In genomic region chr1:9473032-9473792, GRCh38 we compare ENCODE assay signal across 9 cellular contexts.
DNase-seq lines count a peak whose midpoint lies in the region; ATAC-seq and TF ChIP-seq lines count a peak whose summit lies in the region.
"Had no signal": no experiment of that assay in that cellular context is flagged by ENCODE, and none has a peak within 500 bp of the region (broad histone marks: within the 10 kb centered on the region; RNA-seq: fewer than 3 reads in every experiment).

No MANE protein-coding gene starts in this region.

- CTCF ChIA-PET in mammary epithelial cell (lab: Charles Lee; ENCODE audit: low non-redundant PET) = interaction anchor here (0.8 kb wide), 1 partner anchor 29 kb away, joined by 3 read pairs; no protein-coding TSS in a partner anchor

- H3K9ac ChIP-seq in mammary epithelial cell (ENCODE audit: insufficient read depth, low read length) (no peak overlapping the region), mesenchymal stem cell (ENCODE audit: low read length) (peak overlapping the region; percentile 80)

- H3K18ac ChIP-seq in mesenchymal stem cell (ENCODE audit: low read depth in 1 of 2, low read length in 2 of 2) = peak overlapping the region in 1 of 2 experiments; percentile 67

- in situ Hi-C loops in mammary epithelial cell (cut with MboI; ENCODE audit: low sequenced_read_pairs in 2 of 2) = loop anchor here in 1 of 2 donors (10.0 kb wide), 1 partner anchor 188 kb away; no protein-coding TSS in a partner anchor

- H3K79me1 ChIP-seq in mesenchymal stem cell (replicated peaks; ENCODE audit: low read length, poor library complexity, severe bottlenecking) = no peaks in the 10 kb centered on the region

- no peaks in the 10 kb centered on the region for H4K20me1 ChIP-seq in mammary epithelial cell (ENCODE audit: insufficient read depth, low read length)

- dilution Hi-C loops in mammary epithelial cell (cut with HindIII; ENCODE audit: low sequenced_read_pairs) = loop anchor here (25.0 kb wide), 1 partner anchor 186 kb away; the partner anchor contains the start of gene SPSB1

- no TSS peak for BruUV-seq in mammary epithelial cell (replicated peaks; lab: Mats Ljungman, UMichigan)

- H2BK12ac ChIP-seq in mesenchymal stem cell (ENCODE audit: low read length in 2 of 2) = peak overlapping the region in 1 of 2 experiments; percentile 21

- peak overlapping the region; percentile 22 for H3K4me2 ChIP-seq in mammary epithelial cell (ENCODE audit: insufficient read depth, low read depth, low read length)
- peak overlapping the region; percentile 26 for H3K4me2 ChIP-seq in mesenchymal stem cell (ENCODE audit: low read length, poor library complexity, severe bottlenecking)

- no peak overlapping the region for H4K91ac ChIP-seq in mesenchymal stem cell (ENCODE audit: low read length)

- DNase-seq in COLO668 (lab: John Stamatoyannopoulos, UW; ENCODE audit: unreplicated experiment) = peak; percentile 88
- peak; percentile 96 for DNase-seq in MG63
- DNase-seq in mammary epithelial cell = peak; percentile 93
- peak; percentile 93 for DNase-seq in mesenchymal stem cell
- no peak for DNase-seq in UCSD-AML1 (lab: John Stamatoyannopoulos, UW; ENCODE audit: unreplicated experiment)
- DNase-seq in cerebellar cortex (ENCODE audit: low spot score) = no peak
- DNase-seq in NCI-H2029 (lab: John Stamatoyannopoulos, UW) = no peak
- DNase-seq: activated naive CD8-positive, alpha-beta T cell treated with anti-CD3 and anti-CD28 coated beads, Interleukin-2, amount 10 ng/mL, durations not matched to agents 7 days and 5 days had no signal

- H3K9me3 ChIP-seq in MG63 = no peaks in the 10 kb centered on the region
- H3K9me3 ChIP-seq in mammary epithelial cell (replicated peaks; ENCODE audit: insufficient read depth, low read length) = no peaks in the 10 kb centered on the region
- no peaks in the 10 kb centered on the region for H3K9me3 ChIP-seq in mesenchymal stem cell (ENCODE audit: control insufficient read depth, low read length)

- WGBS in mammary epithelial cell (ENCODE audit: low coverage, missing lambda C conversion rate) = 47% methylated on average over 13 of the region's 14 CpGs
- 24% methylated on average over 13 of the region's 14 CpGs for WGBS in mesenchymal stem cell

- H3K27ac ChIP-seq in mammary epithelial cell (ENCODE audit: insufficient read depth, low read depth, low read length) (no peak overlapping the region), mesenchymal stem cell (ENCODE audit: low read length, poor library complexity, severe bottlenecking) (no peak overlapping the region)

- H3K4me1 ChIP-seq in mammary epithelial cell (ENCODE audit: insufficient read depth, low read length) (peaks cover 29% of the 10 kb centered on the region), mesenchymal stem cell (ENCODE audit: control insufficient read depth, insufficient read depth, low read depth, low read length) (peaks cover 14% of the 10 kb centered on the region)

- TF ChIP-seq CTCF in mammary epithelial cell (conservative IDR thresholded peaks at IDR 0.05 in 1 of 2, IDR thresholded peaks at IDR 0.05 in 1 of 2; ENCODE audit: extremely low read depth in 1 of 2, insufficient read depth in 1 of 2, low read depth in 1 of 2, low read length in 2 of 2) = no peak

- no peaks in the 10 kb centered on the region for H3K79me2 ChIP-seq in mammary epithelial cell (ENCODE audit: insufficient read depth, low read length)

- peak overlapping the region; percentile 72 for H4K8ac ChIP-seq in mesenchymal stem cell (ENCODE audit: low read length)

- H3K27me3 ChIP-seq in MG63 (no peaks in the 10 kb centered on the region), mammary epithelial cell (ENCODE audit: insufficient read depth, low read length) (no peaks in the 10 kb centered on the region), mesenchymal stem cell (ENCODE audit: control insufficient read depth in 1 of 2, insufficient read depth in 1 of 2, low read length in 2 of 2) (peaks cover 0 to 10% of the 10 kb centered on the region in 2 experiments)

- no peak for ATAC-seq in GM21360 (IDR thresholded peaks at IDR 0.05; ENCODE audit: unreplicated experiment)

- H2AK5ac ChIP-seq in mesenchymal stem cell (ENCODE audit: low read length, severe bottlenecking) = peak overlapping the region; percentile 29

- H2BK15ac ChIP-seq in mesenchymal stem cell (ENCODE audit: low read depth, poor library complexity, severe bottlenecking) = no peak overlapping the region

- H2BK120ac ChIP-seq in mesenchymal stem cell (ENCODE audit: low read depth, low read length) = peak overlapping the region; percentile 61

- intact Hi-C loops in mammary epithelial cell (cut with micrococcal nuclease) = no loop called here

- H3K4ac ChIP-seq in mesenchymal stem cell (ENCODE audit: low read depth in 1 of 2, low read length in 2 of 2) = peak overlapping the region; percentile 9 to 15

- H2BK5ac ChIP-seq in mesenchymal stem cell (ENCODE audit: low read depth, low read length, poor library complexity, severe bottlenecking) = no peak overlapping the region

- H3K23ac ChIP-seq in mesenchymal stem cell (ENCODE audit: low read length in 2 of 2) = no peak overlapping the region

- H3K14ac ChIP-seq in mesenchymal stem cell (ENCODE audit: low read length in 2 of 2) = no peak overlapping the region

- H3K4me3 ChIP-seq in MG63 (no peak overlapping the region), mammary epithelial cell (replicated peaks in 1 of 3; ENCODE audit: insufficient read depth in 1 of 3, low read depth in 2 of 3, low read length in 3 of 3) (no peak overlapping the region), mesenchymal stem cell (ENCODE audit: insufficient read depth in 1 of 2, low read depth in 1 of 2, low read length in 2 of 2) (peak overlapping the region in 1 of 2 experiments; percentile 54)

- H2AFZ ChIP-seq in mammary epithelial cell (ENCODE audit: low read depth, low read length) = peak overlapping the region; percentile 38
- H2AFZ ChIP-seq in mesenchymal stem cell (ENCODE audit: low read depth, low read length) = peak overlapping the region; percentile 46

- H3K36me3 ChIP-seq in MG63 = no peaks in the 10 kb centered on the region
- H3K36me3 ChIP-seq in mammary epithelial cell (ENCODE audit: insufficient read depth, low read length) = no peaks in the 10 kb centered on the region
- no peaks in the 10 kb centered on the region for H3K36me3 ChIP-seq in mesenchymal stem cell (ENCODE audit: control insufficient read depth in 1 of 2, insufficient read depth in 2 of 2, low read depth in 1 of 2, low read length in 2 of 2)

Comparison
In these comparisons a context has a peak if more than half of its experiments do, and no peak if none do; other contexts are left out.
1. DNase-seq: peak in COLO668 (single experiment), MG63 (single experiment), mammary epithelial cell (single experiment) and mesenchymal stem cell (single experiment); none in UCSD-AML1 (single experiment), cerebellar cortex (single experiment) and NCI-H2029 (single experiment).